In the genomic region with DNA sequence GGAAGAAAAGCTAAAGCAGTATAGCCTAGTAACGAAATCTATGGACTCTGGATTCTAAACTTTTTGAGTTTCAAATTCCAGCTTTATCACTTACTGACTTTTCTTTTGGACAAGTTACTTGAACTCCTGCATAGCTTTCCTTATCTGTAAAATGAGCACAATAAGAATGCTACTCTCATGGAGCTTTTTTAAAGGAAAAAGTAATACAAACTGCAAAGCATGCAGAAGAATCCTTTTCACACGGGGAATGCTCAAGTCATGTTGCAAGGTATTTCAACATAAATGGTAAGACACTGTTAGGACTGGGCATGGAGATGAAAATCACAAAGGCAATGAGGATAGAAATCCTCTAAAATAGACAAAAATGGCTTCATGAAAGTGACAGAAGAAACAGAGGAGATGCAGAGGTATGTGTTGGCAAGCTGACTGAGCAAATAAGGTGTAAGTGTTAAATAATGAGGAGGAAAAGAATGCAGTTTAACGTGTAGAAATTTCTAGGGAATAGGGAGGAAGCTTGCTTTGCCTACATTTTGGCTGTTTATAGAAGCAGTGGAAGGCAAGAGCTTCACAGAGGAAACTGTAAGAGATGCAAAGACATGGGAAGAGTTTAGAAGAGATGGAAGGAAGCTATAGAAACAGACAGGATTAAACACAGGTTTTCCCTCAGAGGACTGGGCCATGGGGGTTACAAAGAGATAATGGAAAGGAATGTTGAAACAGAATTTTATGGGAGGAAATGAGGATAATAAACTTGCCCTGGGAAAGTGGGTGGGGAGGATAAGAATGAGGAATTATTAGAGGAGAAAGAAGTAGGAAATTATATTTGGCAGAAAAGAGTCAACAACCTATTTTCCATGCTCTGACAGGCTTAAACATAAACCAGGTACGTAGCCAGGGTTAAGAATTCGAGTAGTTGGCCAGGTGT, we compare ENCODE assay signal across 34 cellular contexts. TPM values are rescaled to one million over a fixed set of nuclear protein-coding genes. Genes with fewer than 3 reads are reported as not detected.
DNase-seq lines count a peak whose midpoint lies in the region; ATAC-seq and TF ChIP-seq lines count a peak whose summit lies in the region.
"Had no signal": no experiment of that assay in that cellular context is flagged by ENCODE, and none has a peak within 500 bp of the region (broad histone marks: within the 10 kb centered on the region; RNA-seq: fewer than 3 reads in every experiment).

No MANE protein-coding gene starts in this region.

- TF ChIP-seq CTCF in breast epithelium (IDR thresholded peaks at IDR 0.05) = no peak
- TF ChIP-seq CTCF in colonic mucosa (IDR thresholded peaks at IDR 0.05) = no peak
- TF ChIP-seq CTCF in left lung (IDR thresholded peaks at IDR 0.05) = no peak
- no peak for TF ChIP-seq CTCF in endodermal cell (conservative IDR thresholded peaks at IDR 0.05)

- no peaks in the 10 kb centered on the region for H3K4me1 ChIP-seq in breast epithelium
- no peaks in the 10 kb centered on the region for H3K4me1 ChIP-seq in colonic mucosa
- H3K4me1 ChIP-seq in left lung = no peaks in the 10 kb centered on the region
- no peaks in the 10 kb centered on the region for H3K4me1 ChIP-seq in endodermal cell (ENCODE audit: control insufficient read depth, insufficient read depth, low read length)
- H3K4me1 ChIP-seq: prostate gland, tibial nerve had no signal

- intact Hi-C loops in breast epithelium (cut with DNase I; ENCODE audit: low total_unique reads) = no loop called here
- intact Hi-C loops in colonic mucosa (cut with DNase I) = no loop called here
- intact Hi-C loops in left lung (cut with DNase I) = no loop called here

- TF ChIP-seq POLR2A in breast epithelium (IDR thresholded peaks at IDR 0.05) = no peak

- in situ Hi-C loops in T47D (cut with HindIII; ENCODE audit: low pct_unique_long_range_greater_than_20kb, low sequenced_read_pairs) = no loop called here

- H3K9me3 Mint-ChIP-seq in endodermal cell = peaks cover 2% of the 10 kb centered on the region
- H3K9me3 Mint-ChIP-seq: activated naive CD4-positive, alpha-beta T cell treated with anti-CD3 and anti-CD28 coated beads, Interleukin-2, amount 50 U/mL, for 72 hours; activated T-helper 2 cell treated with anti-CD3 and anti-CD28 coated beads, Interferon-gamma antibody, Interleukin-2, Interleukin-4, amounts not matched to agents 10 μg/mL and 5 μg/mL and 100 μg/mL, durations not matched to agents 14 hours and 24 hours and 36 hours had no signal

- H3K27me3 ChIP-seq in breast epithelium (no peaks in the 10 kb centered on the region), colonic mucosa (no peaks in the 10 kb centered on the region), left lung (no peaks in the 10 kb centered on the region), endodermal cell (ENCODE audit: control insufficient read depth, insufficient read depth, low read length, poor library complexity, severe bottlenecking) (no peaks in the 10 kb centered on the region)
- H3K27me3 ChIP-seq: foreskin keratinocyte, tibial nerve had no signal

- H3K9ac ChIP-seq in colonic mucosa (ENCODE audit: low read depth in 2 of 2, low read length in 2 of 2) (no peak overlapping the region), endodermal cell (ENCODE audit: extremely low read depth, low read length, poor library complexity, severe bottlenecking) (no peak overlapping the region)

- H3K4me3 Mint-ChIP-seq in endodermal cell = no peak overlapping the region
- H3K4me3 Mint-ChIP-seq: activated CD8-positive, alpha-beta T cell treated with anti-CD3 and anti-CD28 coated beads, Interleukin-2, amount 10 ng/mL, durations not matched to agents 7 days and 5 days had no signal

- WGBS in endodermal cell (ENCODE audit: insufficient coverage in 1 of 2, insufficient read length in 1 of 2), 2 experiments = 84% methylated on average over 5 of the region's 5 CpGs

- H3K36me3 Mint-ChIP-seq in endodermal cell (ENCODE audit: low read depth) = no peaks in the 10 kb centered on the region
- H3K36me3 Mint-ChIP-seq: activated naive CD4-positive, alpha-beta T cell treated with anti-CD3 and anti-CD28 coated beads, Interleukin-2, amount 50 U/mL, for 72 hours had no signal

- no peak overlapping the region for H3K4me3 ChIP-seq in breast epithelium
- H3K4me3 ChIP-seq in colonic mucosa = no peak overlapping the region
- H3K4me3 ChIP-seq in left lung = no peak overlapping the region
- H3K4me3 ChIP-seq in endodermal cell (ENCODE audit: low read length) = no peak overlapping the region
- H3K4me3 ChIP-seq: prostate gland, tibial nerve had no signal

- peak; percentile 10 to 53 for DNase-seq in T47D (ENCODE audit: low read depth in 1 of 2, low spot score in 1 of 2)
- no peak for DNase-seq in breast epithelium (ENCODE audit: low spot score in 2 of 2)
- peak; percentile 33 for DNase-seq in colonic mucosa
- no peak for DNase-seq in left lung
- DNase-seq in activated CD8-positive, alpha-beta memory T cell treated with anti-CD3 and anti-CD28 coated beads, Interleukin-2, amount 50 U/mL, for 48 hours = no peak
- no peak for DNase-seq in endodermal cell
- DNase-seq in MV-4-11 (lab: John Stamatoyannopoulos, UW) = no peak
- DNase-seq: activated CD4-positive, alpha-beta T cell treated with anti-CD3 and anti-CD28 coated beads for 4 hours; activated CD8-positive, alpha-beta T cell treated with anti-CD3 and anti-CD28 coated beads, Interleukin-2, amount 10 ng/mL, durations not matched to agents 7 days and 5 days; activated T-cell treated with anti-CD3 and anti-CD28 coated beads for 4 hours; anterior cingulate cortex; effector CD8-positive, alpha-beta T cell; H7; head of caudate nucleus; islet precursor cell; KG1; MM.1S; NCI-H2029 treated with DMSO at 0.1 percent for 48 hours; NCI-H69; stimulated activated CD4-positive, alpha-beta T cell treated with anti-CD3 and anti-CD28 coated beads, Interleukin-4, amount 100 ng/mL, for 24 hours; SW 1271; T-helper 9 cell; WERI-Rb-1 had no signal

- H3K27ac Mint-ChIP-seq in endodermal cell = no peak overlapping the region
- H3K27ac Mint-ChIP-seq: activated CD8-positive, alpha-beta T cell treated with anti-CD3 and anti-CD28 coated beads, Interleukin-2, amount 10 ng/mL, durations not matched to agents 7 days and 5 days; activated naive CD4-positive, alpha-beta T cell treated with anti-CD3 and anti-CD28 coated beads, Interleukin-2, amount 50 U/mL, for 72 hours; activated T-helper 2 cell treated with anti-CD3 and anti-CD28 coated beads, Interferon-gamma antibody, Interleukin-2, Interleukin-4, amounts not matched to agents 10 μg/mL and 5 μg/mL and 100 μg/mL, durations not matched to agents 14 hours and 24 hours and 36 hours had no signal

- no peak overlapping the region for H3K27ac ChIP-seq in breast epithelium
- H3K27ac ChIP-seq in colonic mucosa = peak overlapping the region; percentile 62
- no peak overlapping the region for H3K27ac ChIP-seq in left lung
- no peak overlapping the region for H3K27ac ChIP-seq in endodermal cell (ENCODE audit: low read depth, low read length)
- H3K27ac ChIP-seq: 22Rv1, foreskin keratinocyte, prostate gland, tibial nerve, WERI-Rb-1 had no signal

- ATAC-seq in left lung (peak; percentile 34), GM18907 (IDR thresholded peaks at IDR 0.05; ENCODE audit: unreplicated experiment) (no peak)
- ATAC-seq: activated CD8-positive, alpha-beta T cell treated with anti-CD3 and anti-CD28 coated beads, Interleukin-2, amount 10 ng/mL, durations not matched to agents 7 days and 5 days; activated naive CD4-positive, alpha-beta T cell treated with anti-CD3 and anti-CD28 coated beads, Interleukin-2, amount 50 U/mL, for 72 hours; foreskin keratinocyte; sciatic nerve had no signal

- H3K9me3 ChIP-seq in breast epithelium (no peaks in the 10 kb centered on the region), colonic mucosa (no peaks in the 10 kb centered on the region), left lung (no peaks in the 10 kb centered on the region), endodermal cell (ENCODE audit: control insufficient read depth, low read length) (no peaks in the 10 kb centered on the region)
- H3K9me3 ChIP-seq: prostate gland had no signal

- H3K4me1 Mint-ChIP-seq in endodermal cell = peaks cover 9% of the 10 kb centered on the region

- H3K27me3 Mint-ChIP-seq in endodermal cell (ENCODE audit: insufficient read depth) = no peaks in the 10 kb centered on the region

- H3K36me3 ChIP-seq in breast epithelium = no peaks in the 10 kb centered on the region
- no peaks in the 10 kb centered on the region for H3K36me3 ChIP-seq in colonic mucosa
- no peaks in the 10 kb centered on the region for H3K36me3 ChIP-seq in left lung
- H3K36me3 ChIP-seq in endodermal cell (ENCODE audit: control insufficient read depth, insufficient read depth, low read length) = no peaks in the 10 kb centered on the region
- H3K36me3 ChIP-seq: prostate gland, tibial nerve, WERI-Rb-1 had no signal

RNA-seq across cellular contexts. Expression of gene SNX13, which starts 28.8 kb away (rescaled TPM):
- 10 to 100 TPM; 62.6 to 89.9 (median 72.8) TPM for total RNA-seq in breast epithelium
- 10 to 100 TPM; 52.5 to 71.4 TPM for total RNA-seq in colonic mucosa
- 10 to 100 TPM; 49.4 to 51.4 TPM for total RNA-seq in left lung
- 10 to 100 TPM; 32.8 to 38.8 TPM for total RNA-seq in endodermal cell
- 24.1 TPM for polyA plus RNA-seq in endodermal cell (2013, experiment 1 of 2)
- 20.2 TPM for polyA plus RNA-seq in endodermal cell (2013, experiment 2 of 2)

RNA-seq across cellular contexts. Expression of gene PRPS1L1, which starts 58.6 kb away (rescaled TPM):
- total RNA-seq in breast epithelium (not detected), colonic mucosa (not detected), left lung (not detected), endodermal cell (not detected)
- not detected for polyA plus RNA-seq in endodermal cell (2013, experiment 1 of 2)
- not detected for polyA plus RNA-seq in endodermal cell (2013, experiment 2 of 2)
- total RNA-seq: activated CD8-positive, alpha-beta T cell treated with anti-CD3 and anti-CD28 coated beads, Interleukin-2, amount 10 ng/mL, durations not matched to agents 7 days and 5 days; activated naive CD4-positive, alpha-beta T cell treated with anti-CD3 and anti-CD28 coated beads, Interleukin-2, amount 50 U/mL, for 72 hours; activated T-helper 2 cell treated with anti-CD3 and anti-CD28 coated beads, Interferon-gamma antibody, Interleukin-2, Interleukin-4, amounts not matched to agents 10 μg/mL and 5 μg/mL and 100 μg/mL, durations not matched to agents 14 hours and 24 hours and 36 hours; epithelial cell of proximal tubule; foreskin keratinocyte; H7; HT1080; lower leg skin; sciatic nerve; tibial nerve had no signal
- polyA plus RNA-seq: foreskin keratinocyte had no signal

Comparison
In these comparisons a context has a peak if more than half of its experiments do, and no peak if none do; other contexts are left out.
1. DNase-seq: peak in T47D (2 of 2) and colonic mucosa (single experiment); none in breast epithelium (0 of 2), left lung (0 of 2), activated CD8-positive, alpha-beta memory T cell treated with anti-CD3 and anti-CD28 coated beads, Interleukin-2, amount 50 U/mL, for 48 hours (single experiment), endodermal cell (single experiment) and MV-4-11 (single experiment).